Comparison of ENCODE assay signal across 1 cellular context in the genomic region with DNA sequence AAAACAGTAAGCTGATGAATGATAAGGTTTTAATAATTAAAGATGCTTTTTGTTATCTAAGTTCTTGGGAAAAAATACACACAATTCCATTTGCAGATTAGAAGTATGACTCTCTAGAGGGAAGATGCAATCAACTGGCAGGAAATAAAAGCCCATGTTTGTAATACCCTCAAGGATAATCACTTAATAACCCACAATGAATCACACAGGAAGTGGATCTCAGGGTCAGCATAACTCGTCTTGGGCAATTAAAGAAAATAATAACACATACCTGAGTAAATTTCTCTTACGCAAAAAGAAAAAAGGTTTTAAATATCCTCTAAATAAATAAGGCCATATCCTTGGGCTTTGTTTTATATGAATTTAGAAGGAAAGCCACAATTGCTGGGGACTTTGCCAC.
TF ChIP-seq lines count a peak whose summit lies in the region.

No MANE protein-coding gene starts in this region.

TF ChIP-seq in endothelial cell of umbilical vein, 7 proteins besides CTCF, POLR2A, EP300 and RAD21 (continued from another document):
- no peak for TF ChIP-seq POLR2AphosphoS5 (IDR thresholded peaks at IDR 0.05; ENCODE audit: insufficient read depth, low read depth, low read length)
